ENCODE assay signal across 19 cellular contexts in genomic region chr11:80441821-80442220, GRCh38.
DNase-seq lines count a peak whose midpoint lies in the region; ATAC-seq, FAIRE-seq and TF ChIP-seq lines count a peak whose summit lies in the region.
"Had no signal": no experiment of that assay in that cellular context is flagged by ENCODE, and none has a peak within 500 bp of the region (broad histone marks: within the 10 kb centered on the region; RNA-seq: fewer than 3 reads in every experiment).

No MANE protein-coding gene starts in this region.

- peaks cover 3% of the 10 kb centered on the region for H3K9me3 ChIP-seq in astrocyte (ENCODE audit: insufficient read depth, low read depth, low read length)
- no peaks in the 10 kb centered on the region for H3K9me3 ChIP-seq in osteoblast (ENCODE audit: low read depth, low read length)
- no peaks in the 10 kb centered on the region for H3K9me3 ChIP-seq in endodermal cell (ENCODE audit: control insufficient read depth, low read length)
- H3K9me3 ChIP-seq: BLaER1 treated with 17β-estradiol and CSF1 and Interleukin-3, amounts not matched to agents 10 nM and 100 nM; MG63; SJCRH30 had no signal

- H3K27me3 Mint-ChIP-seq in astrocyte (ENCODE audit: low read depth, unreplicated experiment) (no peaks in the 10 kb centered on the region), endodermal cell (ENCODE audit: insufficient read depth) (no peaks in the 10 kb centered on the region)

- no peak for ATAC-seq in HG03354 (IDR thresholded peaks at IDR 0.05; ENCODE audit: poor library complexity, severe bottlenecking, unreplicated experiment)

- H3K4me1 ChIP-seq in astrocyte (ENCODE audit: insufficient read depth, low read length) (no peaks in the 10 kb centered on the region), osteoblast (ENCODE audit: insufficient read depth, low read length) (no peaks in the 10 kb centered on the region), endodermal cell (ENCODE audit: control insufficient read depth, insufficient read depth, low read length) (no peaks in the 10 kb centered on the region)
- H3K4me1 ChIP-seq: SJCRH30 had no signal

- H3K27me3 ChIP-seq in astrocyte (ENCODE audit: insufficient read depth, low read length) (no peaks in the 10 kb centered on the region), osteoblast (ENCODE audit: insufficient read depth, low read length) (no peaks in the 10 kb centered on the region), endodermal cell (ENCODE audit: control insufficient read depth, insufficient read depth, low read length, poor library complexity, severe bottlenecking) (no peaks in the 10 kb centered on the region)
- H3K27me3 ChIP-seq: BLaER1 treated with 17β-estradiol and CSF1 and Interleukin-3, amounts not matched to agents 10 nM and 100 nM; MG63; SJCRH30 had no signal

- no peak overlapping the region for H3K9ac ChIP-seq in astrocyte (ENCODE audit: low read length)
- no peak overlapping the region for H3K9ac ChIP-seq in endodermal cell (ENCODE audit: extremely low read depth, low read length, poor library complexity, severe bottlenecking)
- H3K9ac ChIP-seq: BLaER1 treated with 17β-estradiol and CSF1 and Interleukin-3, amounts not matched to agents 10 nM and 100 nM; GM23248 had no signal

- H3K27ac ChIP-seq in astrocyte (ENCODE audit: low read depth, low read length) = no peak overlapping the region
- H3K27ac ChIP-seq in osteoblast (ENCODE audit: low read depth, low read length) = no peak overlapping the region
- no peak overlapping the region for H3K27ac ChIP-seq in endodermal cell (ENCODE audit: low read depth, low read length)
- H3K27ac ChIP-seq: 22Rv1; BLaER1 treated with 17β-estradiol and CSF1 and Interleukin-3, amounts not matched to agents 10 nM and 100 nM; GM23248; SJCRH30 had no signal

- TF ChIP-seq CTCF in astrocyte (IDR thresholded peaks at IDR 0.05; ENCODE audit: insufficient read depth, low read depth, low read length) = no peak
- no peak for TF ChIP-seq CTCF in fibroblast of mammary gland (conservative IDR thresholded peaks at IDR 0.05; ENCODE audit: control insufficient read depth, insufficient read depth, low read depth, low read length)
- TF ChIP-seq CTCF in osteoblast (IDR thresholded peaks at IDR 0.05; ENCODE audit: extremely low read depth, low read depth, low read length) = no peak
- TF ChIP-seq CTCF in endodermal cell (conservative IDR thresholded peaks at IDR 0.05) = no peak

- FAIRE-seq in astrocyte (lab: Jason Lieb, UNC) = no peak
- FAIRE-seq: GM18507 had no signal

- H3K79me2 ChIP-seq in astrocyte (ENCODE audit: insufficient read depth, low read length) (no peaks in the 10 kb centered on the region), osteoblast (ENCODE audit: insufficient read depth, low read length) (no peaks in the 10 kb centered on the region)

- H3K4me3 ChIP-seq in astrocyte (ENCODE audit: insufficient read depth, low read depth, low read length) (no peak overlapping the region), fibroblast of mammary gland (ENCODE audit: control insufficient read depth, low read depth, low read length) (no peak overlapping the region), osteoblast (ENCODE audit: insufficient read depth, low read length) (no peak overlapping the region), endodermal cell (ENCODE audit: low read length) (no peak overlapping the region)
- H3K4me3 ChIP-seq: BLaER1 treated with 17β-estradiol and CSF1 and Interleukin-3, amounts not matched to agents 10 nM and 100 nM; GM23248; MG63; SJCRH30 had no signal

- H3K4me2 ChIP-seq in astrocyte (ENCODE audit: low read length) (peak overlapping the region; percentile 20), osteoblast (ENCODE audit: insufficient read depth, low read length) (no peak overlapping the region)

- no peak overlapping the region for H2AFZ ChIP-seq in astrocyte (ENCODE audit: low read depth, low read length)
- no peak overlapping the region for H2AFZ ChIP-seq in osteoblast (ENCODE audit: low read length)
- H2AFZ ChIP-seq: GM23248 had no signal

- H3K4me3 Mint-ChIP-seq in astrocyte (ENCODE audit: unreplicated experiment) (no peak overlapping the region), endodermal cell (no peak overlapping the region)

- H3K36me3 ChIP-seq in astrocyte (ENCODE audit: insufficient read depth, low read length) (no peaks in the 10 kb centered on the region), osteoblast (ENCODE audit: insufficient read depth, low read length) (no peaks in the 10 kb centered on the region), endodermal cell (ENCODE audit: control insufficient read depth, insufficient read depth, low read length) (no peaks in the 10 kb centered on the region)
- H3K36me3 ChIP-seq: BLaER1 treated with 17β-estradiol and CSF1 and Interleukin-3, amounts not matched to agents 10 nM and 100 nM; MG63; SJCRH30 had no signal

- WGBS in endodermal cell (ENCODE audit: insufficient coverage in 1 of 2, insufficient read length in 1 of 2), 2 experiments = 94 to 96% methylated on average over 3 of the region's 3 CpGs

- H3K9me3 Mint-ChIP-seq in astrocyte (ENCODE audit: unreplicated experiment) (peaks cover 2% of the 10 kb centered on the region), endodermal cell (no peaks in the 10 kb centered on the region)

- peak; percentile 6 for DNase-seq in NOMO-1 treated with DMSO at 0.1 percent for 48 hours (lab: John Stamatoyannopoulos, UW; ENCODE audit: unreplicated experiment)
- no peak for DNase-seq in NOMO-1 treated with dmso at 0.1 percent for 144 hours (lab: John Stamatoyannopoulos, UW; ENCODE audit: unreplicated experiment)
- DNase-seq in astrocyte (ENCODE audit: low read depth) = no peak
- DNase-seq in fibroblast of mammary gland (ENCODE audit: low read depth) = peak; percentile 5
- peak; percentile 51 for DNase-seq in osteoblast (ENCODE audit: insufficient read length, low spot score, missing footprints)
- no peak for DNase-seq in endodermal cell
- no peak for DNase-seq in NK-92 treated with Interleukin-12 subunit alpha and Interleukin-12 subunit beta, amount 100 ng/mL, for 24 hours (lab: John Stamatoyannopoulos, UW)
- DNase-seq: GM23248, KG1, MG63, NCI-H1105, NCI-H187, NCI-H446, NCI-H774, SJCRH30 had no signal

- H4K20me1 ChIP-seq in astrocyte (ENCODE audit: insufficient read depth, low read length) = no peaks in the 10 kb centered on the region
- H4K20me1 ChIP-seq in osteoblast (ENCODE audit: insufficient read depth, low read length) = no peaks in the 10 kb centered on the region
- H4K20me1 ChIP-seq: BLaER1 treated with 17β-estradiol and CSF1 and Interleukin-3, amounts not matched to agents 10 nM and 100 nM had no signal

- H3K27ac Mint-ChIP-seq in astrocyte (ENCODE audit: unreplicated experiment) (peak overlapping the region; percentile 30), endodermal cell (no peak overlapping the region)

- H3K36me3 Mint-ChIP-seq in astrocyte (ENCODE audit: low read depth, unreplicated experiment) = no peaks in the 10 kb centered on the region
- H3K36me3 Mint-ChIP-seq in endodermal cell (ENCODE audit: low read depth) = no peaks in the 10 kb centered on the region

- H3K4me1 Mint-ChIP-seq in astrocyte (ENCODE audit: low read depth, unreplicated experiment) (peaks cover 19% of the 10 kb centered on the region), endodermal cell (no peaks in the 10 kb centered on the region)

Comparison
In these comparisons a context has a peak if more than half of its experiments do, and no peak if none do; other contexts are left out.
1. DNase-seq: peak in NOMO-1 treated with DMSO at 0.1 percent for 48 hours (single experiment), fibroblast of mammary gland (single experiment) and osteoblast (single experiment); none in NOMO-1 treated with dmso at 0.1 percent for 144 hours (single experiment), astrocyte (single experiment), endodermal cell (single experiment) and NK-92 treated with Interleukin-12 subunit alpha and Interleukin-12 subunit beta, amount 100 ng/mL, for 24 hours (single experiment).